In the genomic region with DNA sequence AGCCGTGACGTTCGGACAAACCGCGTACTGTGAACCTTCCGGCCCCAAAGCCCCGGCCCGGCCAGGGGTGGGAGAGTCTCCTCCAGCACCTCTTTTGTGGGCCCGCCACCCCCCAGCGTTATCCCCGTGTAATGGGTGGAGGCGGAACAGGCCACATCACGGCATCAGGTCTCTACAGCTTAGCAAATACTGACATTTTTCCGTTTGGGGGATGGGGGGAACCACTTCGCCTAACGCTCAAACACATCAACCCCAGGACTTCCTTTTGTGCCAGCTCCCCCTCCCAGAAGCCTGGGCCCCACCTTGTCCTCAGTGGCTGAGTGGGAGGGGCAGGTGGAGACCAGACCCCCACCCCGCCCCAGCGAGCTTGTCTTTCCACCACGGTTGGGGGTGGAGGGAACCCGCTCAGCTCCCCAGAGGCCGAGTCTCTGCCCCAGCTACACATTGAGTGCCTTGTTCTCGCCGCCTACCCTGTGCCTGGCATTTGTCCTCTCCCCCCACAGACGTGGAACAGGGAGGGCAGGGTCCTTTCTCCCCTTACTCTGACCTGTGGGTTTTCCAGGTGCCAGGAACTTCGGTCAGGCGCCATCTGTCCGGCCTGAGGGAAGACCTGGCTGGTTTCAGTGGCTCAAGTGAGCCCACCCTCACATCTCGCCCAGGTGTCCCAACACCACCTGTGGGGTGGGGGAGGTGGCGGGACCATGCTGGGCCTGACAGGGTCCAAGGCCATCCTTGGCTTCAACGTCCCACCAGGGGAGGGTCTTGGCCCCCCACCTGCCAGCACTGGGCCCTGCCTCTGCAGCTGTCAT, we compare ENCODE assay signal across 1 cellular context.
TF ChIP-seq lines count a peak whose summit lies in the region.

No MANE protein-coding gene starts in this region.

TF ChIP-seq in GM12878, 131 proteins besides CTCF, POLR2A, EP300 and RAD21:
- TF ChIP-seq NR2C2 (IDR thresholded peaks at IDR 0.05; ENCODE audit: borderline replicate concordance, control insufficient read depth, insufficient read length, low read depth) = no peak
- TF ChIP-seq NR2C1 (IDR thresholded peaks at IDR 0.05) = no peak
- TF ChIP-seq ZNF384 (IDR thresholded peaks at IDR 0.05; ENCODE audit: borderline replicate concordance, low read depth, low read length) = no peak
- no peak for TF ChIP-seq ZBTB11 (CRISPR knock-in tag; IDR thresholded peaks at IDR 0.05)
- TF ChIP-seq BRCA1 (IDR thresholded peaks at IDR 0.05; ENCODE audit: low read depth, low read length) = no peak
- TF ChIP-seq MTA3 (IDR thresholded peaks at IDR 0.05; ENCODE audit: borderline replicate concordance, low read length) = no peak
- no peak for TF ChIP-seq EED (IDR thresholded peaks at IDR 0.05; ENCODE audit: low read depth)
- no peak for TF ChIP-seq EZH2 (IDR thresholded peaks at IDR 0.05; ENCODE audit: borderline replicate concordance, control insufficient read depth, low read depth, low read length)
- TF ChIP-seq ELK1 (IDR thresholded peaks at IDR 0.05; ENCODE audit: low read depth, low read length) = no peak
- no peak for TF ChIP-seq SIX5 (IDR thresholded peaks at IDR 0.05; ENCODE audit: low read depth, low read length, severe bottlenecking)
